Comparison of ENCODE assay signal across 8 cellular contexts in the genomic region with DNA sequence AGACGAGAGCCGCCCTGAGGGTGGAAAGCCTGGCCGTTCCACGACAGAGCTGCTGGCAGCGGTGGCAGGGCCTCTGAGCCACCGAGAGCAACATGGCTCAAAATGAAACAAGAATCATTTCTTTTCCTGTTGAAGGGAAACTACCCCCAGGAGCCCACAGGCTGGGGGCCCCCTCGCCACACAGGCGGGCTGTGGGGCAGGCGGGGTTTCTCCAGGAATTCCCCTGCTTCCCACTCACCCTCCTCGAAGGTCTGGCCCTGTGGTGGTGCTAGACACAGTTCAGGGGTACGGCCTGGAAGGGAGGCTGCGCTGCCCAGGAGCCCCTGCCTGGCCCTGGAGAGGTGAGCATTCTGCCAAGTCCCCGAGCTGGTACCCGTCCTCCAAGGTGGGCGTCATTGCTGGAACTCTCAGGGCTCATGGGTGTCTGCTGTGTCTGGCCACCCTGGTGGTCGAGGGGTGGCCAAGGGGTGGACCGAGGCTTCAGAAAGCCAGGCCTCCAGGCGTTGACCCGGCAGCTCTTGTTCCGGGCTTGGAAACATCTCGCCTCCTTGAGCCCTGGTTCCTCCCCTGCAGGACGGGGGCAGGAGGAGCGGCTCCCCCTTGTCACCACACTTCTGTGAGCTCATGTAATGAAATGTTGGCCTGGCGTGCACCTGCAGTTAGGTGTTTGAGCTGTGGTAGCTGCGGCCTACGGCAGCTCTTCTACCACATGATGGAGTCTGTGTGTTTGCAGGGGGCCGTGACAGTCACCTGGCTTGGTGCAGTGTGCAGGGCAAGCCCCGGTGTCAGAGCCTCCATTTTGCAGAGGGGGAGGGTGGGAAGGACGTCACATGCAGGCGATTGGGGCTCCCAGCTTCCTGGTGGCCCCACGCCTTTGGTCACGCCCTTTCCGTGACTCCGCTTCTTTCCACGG.
DNase-seq lines count a peak whose midpoint lies in the region; ATAC-seq lines count a peak whose summit lies in the region.

No MANE protein-coding gene starts in this region.

- H3K4me1 Mint-ChIP-seq in activated T-helper 1 cell treated with anti-CD3 and anti-CD28 coated beads, Interleukin-12 subunit alpha, Interleukin-12 subunit beta, Interleukin-2, Interleukin-4 antibody, amounts not matched to agents 30 ng/mL and 10 ng/mL and 1 ng/mL, durations not matched to agents 14 hours and 24 hours and 36 hours (ENCODE audit: low read depth): peaks cover 38% of the 10 kb centered on the region

- peaks cover 6% of the 10 kb centered on the region for H3K9me3 Mint-ChIP-seq in activated T-helper 1 cell treated with anti-CD3 and anti-CD28 coated beads, Interleukin-12 subunit alpha, Interleukin-12 subunit beta, Interleukin-2, Interleukin-4 antibody, amounts not matched to agents 30 ng/mL and 10 ng/mL and 1 ng/mL, durations not matched to agents 14 hours and 24 hours and 36 hours

- intact Hi-C loops in activated T-helper 1 cell treated with anti-CD3 and anti-CD28 coated beads, Interleukin-12 subunit alpha, Interleukin-12 subunit beta, Interleukin-2, Interleukin-4 antibody, amounts not matched to agents 30 ng/mL and 10 ng/mL and 1 ng/mL, durations not matched to agents 14 hours and 24 hours and 36 hours (cut with micrococcal nuclease): loop anchor here (1.0 to 5.0 kb wide), 5 partner anchors 16 to 324 kb away; a partner anchor contains a TSS
- intact Hi-C loops in head of caudate nucleus (cut with DNase I): no loop called here

- ATAC-seq in GM19372 (IDR thresholded peaks at IDR 0.05; ENCODE audit: low read depth, unreplicated experiment): peak; percentile 26
- ATAC-seq in HG03439 (IDR thresholded peaks at IDR 0.05; ENCODE audit: unreplicated experiment): peak; percentile 49
- ATAC-seq in HG03469 (IDR thresholded peaks at IDR 0.05; ENCODE audit: unreplicated experiment): no peak

- H3K36me3 Mint-ChIP-seq in activated T-helper 1 cell treated with anti-CD3 and anti-CD28 coated beads, Interleukin-12 subunit alpha, Interleukin-12 subunit beta, Interleukin-2, Interleukin-4 antibody, amounts not matched to agents 30 ng/mL and 10 ng/mL and 1 ng/mL, durations not matched to agents 14 hours and 24 hours and 36 hours (ENCODE audit: low read depth): no peaks in the 10 kb centered on the region

- peaks cover 33% of the 10 kb centered on the region for H3K27me3 Mint-ChIP-seq in activated T-helper 1 cell treated with anti-CD3 and anti-CD28 coated beads, Interleukin-12 subunit alpha, Interleukin-12 subunit beta, Interleukin-2, Interleukin-4 antibody, amounts not matched to agents 30 ng/mL and 10 ng/mL and 1 ng/mL, durations not matched to agents 14 hours and 24 hours and 36 hours (ENCODE audit: insufficient read depth)

- H3K4me3 Mint-ChIP-seq in activated T-helper 1 cell treated with anti-CD3 and anti-CD28 coated beads, Interleukin-12 subunit alpha, Interleukin-12 subunit beta, Interleukin-2, Interleukin-4 antibody, amounts not matched to agents 30 ng/mL and 10 ng/mL and 1 ng/mL, durations not matched to agents 14 hours and 24 hours and 36 hours: peak overlapping the region; percentile 51

- DNase-seq in activated T-helper 1 cell treated with anti-CD3 and anti-CD28 coated beads, Interleukin-12 subunit alpha, Interleukin-12 subunit beta, Interleukin-2, Interleukin-4 antibody, amounts not matched to agents 30 ng/mL and 10 ng/mL and 1 ng/mL, durations not matched to agents 14 hours and 24 hours and 36 hours (ENCODE audit: low spot score): peak; percentile 59
- peak; percentile 50 to 72 (median 62) for DNase-seq in stimulated activated CD4-positive, alpha-beta T cell treated with anti-CD3 and anti-CD28 coated beads, Interleukin-1b, Interleukin-23, amount 100 ng/mL, for 24 hours (ENCODE audit: low read depth in 4 of 4, low spot score in 1 of 4)
- DNase-seq in HUDEP-2 (lab: John Stamatoyannopoulos, UW; ENCODE audit: unreplicated experiment in 76 of 76): no peak
- no peak for DNase-seq in head of caudate nucleus
- DNase-seq in NCI-H226: no peak

- peak overlapping the region; percentile 82 for H3K27ac Mint-ChIP-seq in activated T-helper 1 cell treated with anti-CD3 and anti-CD28 coated beads, Interleukin-12 subunit alpha, Interleukin-12 subunit beta, Interleukin-2, Interleukin-4 antibody, amounts not matched to agents 30 ng/mL and 10 ng/mL and 1 ng/mL, durations not matched to agents 14 hours and 24 hours and 36 hours

Comparison
In these comparisons a context has a peak if more than half of its experiments do, and no peak if none do; other contexts are left out.
1. DNase-seq: peak in activated T-helper 1 cell treated with anti-CD3 and anti-CD28 coated beads, Interleukin-12 subunit alpha, Interleukin-12 subunit beta, Interleukin-2, Interleukin-4 antibody, amounts not matched to agents 30 ng/mL and 10 ng/mL and 1 ng/mL, durations not matched to agents 14 hours and 24 hours and 36 hours (single experiment) and stimulated activated CD4-positive, alpha-beta T cell treated with anti-CD3 and anti-CD28 coated beads, Interleukin-1b, Interleukin-23, amount 100 ng/mL, for 24 hours (4 of 4); none in HUDEP-2 (0 of 76), head of caudate nucleus (0 of 42) and NCI-H226 (single experiment).